In genomic region chr12:47748507-47748828, GRCh38 we compare ENCODE assay signal across 11 cellular contexts. TPM values are rescaled to one million over a fixed set of nuclear protein-coding genes. Genes with fewer than 3 reads are reported as not detected.
"Had no signal": no experiment of that assay in that cellular context is flagged by ENCODE, and none has a peak within 500 bp of the region (broad histone marks: within the 10 kb centered on the region; RNA-seq: fewer than 3 reads in every experiment).

No MANE protein-coding gene starts in this region.

- H3K27ac Mint-ChIP-seq: IgD-negative memory B cell had no signal

- H3K4me3 ChIP-seq: GM23248, HAP-1 had no signal

- DNase-seq: GM23248, GOT3, H7, KBM-7 had no signal

- ATAC-seq: HCT116, HepG2 had no signal

- H3K9me3 ChIP-seq: HAP-1 had no signal

- H3K36me3 ChIP-seq: HAP-1 had no signal

- H2AFZ ChIP-seq: GM23248 had no signal

- FAIRE-seq: HepG2 had no signal

- H3K27me3 Mint-ChIP-seq: IgD-negative memory B cell had no signal

- H3K9ac ChIP-seq: GM23248 had no signal

- H3K27ac ChIP-seq: GM23248, HL-60 had no signal

- H3K4me1 ChIP-seq: HAP-1 had no signal

RNA-seq across cellular contexts. Expression of gene ENDOU, which starts 23.2 kb away (rescaled TPM):
- total RNA-seq: H4, H7, HepG2, HT1080 had no signal
- polyA plus RNA-seq: GM23248, HepG2, IgD-negative memory B cell had no signal
